ENCODE assay signal across 25 cellular contexts in the genomic region with DNA sequence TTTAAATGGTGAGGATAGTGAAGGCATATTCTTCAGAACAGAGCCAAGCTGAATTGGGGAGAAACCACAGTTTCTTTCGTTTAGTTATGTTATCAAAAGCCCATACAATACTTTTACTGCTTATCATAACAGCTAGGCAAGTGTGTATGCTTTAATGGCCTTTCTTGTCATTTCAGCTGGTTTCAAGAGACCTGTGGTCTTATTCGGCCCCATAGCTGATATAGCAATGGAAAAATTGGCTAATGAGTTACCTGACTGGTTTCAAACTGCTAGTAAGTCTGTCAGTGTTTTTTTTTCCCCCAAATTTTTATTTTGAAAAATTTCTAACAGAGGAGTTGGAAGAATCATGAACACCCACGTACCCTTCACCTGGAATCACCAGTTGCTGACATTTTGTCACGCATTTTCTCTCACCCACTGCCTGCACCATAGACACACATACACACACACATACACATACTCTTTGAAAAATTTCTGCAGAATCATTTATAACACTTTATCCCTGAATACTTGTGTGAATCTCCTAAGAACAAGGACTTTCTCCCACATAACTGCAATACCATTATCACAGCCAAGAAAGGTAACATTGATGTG.
"Had no signal": no experiment of that assay in that cellular context is flagged by ENCODE, and none has a peak within 500 bp of the region (broad histone marks: within the 10 kb centered on the region; RNA-seq: fewer than 3 reads in every experiment).

No MANE protein-coding gene starts in this region.

- H3K36me3 ChIP-seq: neural progenitor cell, uterus had no signal

- ATAC-seq: natural killer cell; right lobe of liver; stimulated activated memory B cell treated with anti-CD40 and anti-IgM and Interleukin-4, amounts not matched to agents 10 μg/mL and 1 μg/mL and 100 μg/mL, for 72 hours; stimulated activated naive CD8-positive, alpha-beta T cell treated with anti-CD3 and anti-CD28 coated beads, Interleukin-15, amount 100 ng/mL, for 72 hours had no signal

- H3K9me3 ChIP-seq: left ventricle myocardium inferior, neutrophil, psoas muscle, right atrium auricular region, right lobe of liver, tibial nerve, uterus had no signal

- H3K4me1 ChIP-seq: neural progenitor cell, parathyroid adenoma, tibial nerve, uterus had no signal

- H3K27ac ChIP-seq: neural progenitor cell, neutrophil, parathyroid adenoma, right atrium auricular region, right lobe of liver, tibial nerve, uterus had no signal

- H3K4me3 ChIP-seq: left ventricle myocardium inferior, lung, neural progenitor cell, psoas muscle, right atrium auricular region, right lobe of liver, smooth muscle cell, tibial nerve, uterus had no signal

- H3K27me3 ChIP-seq: neural progenitor cell, neutrophil, right atrium auricular region, right lobe of liver, tibial nerve, uterus had no signal

- DNase-seq: islet precursor cell; left ventricle myocardium inferior; mesendoderm; naive B cell; natural killer cell; nephron progenitor cell; occipital lobe; psoas muscle; right lobe of liver; stimulated activated CD4-positive, alpha-beta T cell treated with anti-CD3 and anti-CD28 coated beads, Interleukin-1b, Interleukin-23, amount 100 ng/mL, for 48 hours; stimulated activated CD4-positive, alpha-beta T cell treated with anti-CD3 and anti-CD28 coated beads, Interleukin-2, amount 100 ng/mL, for 48 hours; stimulated activated CD4-positive, alpha-beta T cell treated with anti-CD3 and anti-CD28 coated beads, Interleukin-4, amount 100 ng/mL, for 4 hours; stimulated activated CD8-positive, alpha-beta memory T cell treated with anti-CD3 and anti-CD28 coated beads, Interleukin-4, amount 100 ng/mL, for 48 hours; stimulated activated naive CD4-positive, alpha-beta T cell treated with Interleukin-2 at 50 U/mL for 16 hours; stimulated activated naive CD8-positive, alpha-beta T cell treated with anti-CD3 and anti-CD28 coated beads, Interleukin-15, amount 100 ng/mL, for 72 hours; substantia nigra; uterus had no signal

- H2AFZ ChIP-seq: neural progenitor cell, parathyroid adenoma had no signal

- H3K4me2 ChIP-seq: neural progenitor cell, smooth muscle cell had no signal

- H3K9ac ChIP-seq: neural progenitor cell, parathyroid adenoma had no signal

- H3K79me2 ChIP-seq: parathyroid adenoma had no signal
